1 cellular context compared by ENCODE assay signal in genomic region chr1:150551784-150552691, GRCh38.
A peak's percentile ranks its signal among the peaks of the same experiment; 100 is the strongest.
TF ChIP-seq lines count a peak whose summit lies in the region.

No MANE protein-coding gene starts in this region.

TF ChIP-seq in K562, 482 proteins besides CTCF, POLR2A, EP300 and RAD21 (continued from another document and continues in another):
- TF ChIP-seq, protein P1, sequence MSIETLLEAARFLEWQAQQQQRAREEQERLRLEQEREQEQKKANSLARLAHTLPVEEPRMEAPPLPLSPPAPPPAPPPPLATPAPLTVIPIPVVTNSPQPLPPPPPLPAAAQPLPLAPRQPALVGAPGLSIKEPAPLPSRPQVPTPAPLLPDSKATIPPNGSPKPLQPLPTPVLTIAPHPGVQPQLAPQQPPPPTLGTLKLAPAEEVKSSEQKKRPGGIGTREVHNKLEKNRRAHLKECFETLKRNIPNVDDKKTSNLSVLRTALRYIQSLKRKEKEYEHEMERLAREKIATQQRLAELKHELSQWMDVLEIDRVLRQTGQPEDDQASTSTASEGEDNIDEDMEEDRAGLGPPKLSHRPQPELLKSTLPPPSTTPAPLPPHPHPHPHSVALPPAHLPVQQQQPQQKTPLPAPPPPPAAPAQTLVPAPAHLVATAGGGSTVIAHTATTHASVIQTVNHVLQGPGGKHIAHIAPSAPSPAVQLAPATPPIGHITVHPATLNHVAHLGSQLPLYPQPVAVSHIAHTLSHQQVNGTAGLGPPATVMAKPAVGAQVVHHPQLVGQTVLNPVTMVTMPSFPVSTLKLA (conservative IDR thresholded peaks at IDR 0.05) = 0 out of 4 replicates have a peak, but pooled peaks of 1 of the 2 experiments have one; percentile 41
- TF ChIP-seq CBFA2T2 (conservative IDR thresholded peaks at IDR 0.05) (no peak), ZNF79 (CRISPR knock-in tag; IDR thresholded peaks at IDR 0.05; ENCODE audit: low read depth) (no peak), ZNF146 (CRISPR knock-in tag; IDR thresholded peaks at IDR 0.05; ENCODE audit: unreplicated experiment) (no peak), CBX8 (IDR thresholded peaks at IDR 0.05; ENCODE audit: borderline replicate concordance, extremely low read depth, low read depth, low read length, poor library complexity, severe bottlenecking) (no peak), ELK1 (CRISPR knock-in tag; IDR thresholded peaks at IDR 0.05) (no peak), CHD1 (IDR thresholded peaks at IDR 0.05; ENCODE audit: low read length) (no peak), EHMT2 (IDR thresholded peaks at IDR 0.05) (no peak), ZNF217 (CRISPR knock-in tag; IDR thresholded peaks at IDR 0.05) (no peak), NCOA4 (IDR thresholded peaks at IDR 0.05; ENCODE audit: partially characterized antibody) (no peak), SPI1 (IDR thresholded peaks at IDR 0.05; ENCODE audit: borderline replicate concordance, low read depth, low read length) (peak; percentile 90), KDM1A (IDR thresholded peaks at IDR 0.05) (peak in 1 of 2 experiments; percentile 68; a peak in 2 of 4 replicates), ZC3H8 (IDR thresholded peaks at IDR 0.05) (no peak), PPARD (CRISPR knock-in tag; IDR thresholded peaks at IDR 0.05) (no peak), MYC (IDR thresholded peaks at IDR 0.05; ENCODE audit: low read depth, low read length) (no peak), MYC (CRISPR knock-in tag; IDR thresholded peaks at IDR 0.05; ENCODE audit: borderline replicate concordance, low read depth) (no peak), MCM7 (IDR thresholded peaks at IDR 0.05) (no peak), ZNF311 (CRISPR knock-in tag; IDR thresholded peaks at IDR 0.05) (no peak), HNRNPLL (IDR thresholded peaks at IDR 0.05; ENCODE audit: low read depth, low read length, poor library complexity, severe bottlenecking) (no peak), GABPB2 (CRISPR knock-in tag; conservative IDR thresholded peaks at IDR 0.05) (no peak), YBX1 (IDR thresholded peaks at IDR 0.05) (no peak), ZMIZ1 (IDR thresholded peaks at IDR 0.05; ENCODE audit: low read depth in 2 of 2, low read length in 2 of 2) (no peak), ZNF282 (CRISPR knock-in tag; IDR thresholded peaks at IDR 0.05) (no peak), PCBP1 (IDR thresholded peaks at IDR 0.05; ENCODE audit: low read depth, low read length, poor library complexity, severe bottlenecking) (no peak), CHD4 (IDR thresholded peaks at IDR 0.05; ENCODE audit: insufficient read depth, insufficient replicate concordance, low read depth, low read length, poor library complexity, severe bottlenecking) (no peak), ZFP30 (CRISPR knock-in tag; IDR thresholded peaks at IDR 0.05; ENCODE audit: borderline replicate concordance) (no peak), ATF7 (IDR thresholded peaks at IDR 0.05) (peak; percentile 83), EWSR1 (IDR thresholded peaks at IDR 0.05; ENCODE audit: borderline replicate concordance, low read depth, partially characterized antibody) (no peak), SMAD2 (IDR thresholded peaks at IDR 0.05; ENCODE audit: low read depth, low read length) (no peak), TBL1XR1 (IDR thresholded peaks at IDR 0.05; ENCODE audit: low read length in 2 of 2) (no peak), ZNF431 (CRISPR knock-in tag; IDR thresholded peaks at IDR 0.05) (no peak), DNMT1 (IDR thresholded peaks at IDR 0.05) (no peak), FOXM1 (IDR thresholded peaks at IDR 0.05; ENCODE audit: low read depth) (no peak), FOXM1 (CRISPR knock-in tag; IDR thresholded peaks at IDR 0.05; ENCODE audit: low read depth) (no peak), ZBTB26 (CRISPR knock-in tag; IDR thresholded peaks at IDR 0.05) (no peak), CREM (IDR thresholded peaks at IDR 0.05; ENCODE audit: low read depth) (peak; percentile 87), ZBTB7A (IDR thresholded peaks at IDR 0.05; ENCODE audit: borderline replicate concordance, control insufficient read depth, low read depth, low read length) (peak; percentile 92), ZNF197 (CRISPR knock-in tag; IDR thresholded peaks at IDR 0.05; ENCODE audit: low read depth) (no peak), CSDE1 (IDR thresholded peaks at IDR 0.05) (no peak)
- TF ChIP-seq, protein P2, sequence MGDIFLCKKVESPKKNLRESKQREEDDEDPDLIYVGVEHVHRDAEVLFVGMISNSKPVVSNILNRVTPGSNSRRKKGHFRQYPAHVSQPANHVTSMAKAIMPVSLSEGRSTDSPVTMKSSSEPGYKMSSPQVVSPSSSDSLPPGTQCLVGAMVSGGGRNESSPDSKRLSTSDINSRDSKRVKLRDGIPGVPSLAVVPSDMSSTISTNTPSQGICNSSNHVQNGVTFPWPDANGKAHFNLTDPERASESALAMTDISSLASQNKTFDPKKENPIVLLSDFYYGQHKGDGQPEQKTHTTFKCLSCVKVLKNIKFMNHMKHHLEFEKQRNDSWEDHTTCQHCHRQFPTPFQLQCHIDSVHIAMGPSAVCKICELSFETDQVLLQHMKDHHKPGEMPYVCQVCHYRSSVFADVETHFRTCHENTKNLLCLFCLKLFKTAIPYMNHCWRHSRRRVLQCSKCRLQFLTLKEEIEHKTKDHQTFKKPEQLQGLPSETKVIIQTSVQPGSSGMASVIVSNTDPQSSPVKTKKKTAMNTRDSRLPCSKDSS (IDR thresholded peaks at IDR 0.05; ENCODE audit: low read depth, partially characterized antibody) = no peak
- TF ChIP-seq, protein P3, sequence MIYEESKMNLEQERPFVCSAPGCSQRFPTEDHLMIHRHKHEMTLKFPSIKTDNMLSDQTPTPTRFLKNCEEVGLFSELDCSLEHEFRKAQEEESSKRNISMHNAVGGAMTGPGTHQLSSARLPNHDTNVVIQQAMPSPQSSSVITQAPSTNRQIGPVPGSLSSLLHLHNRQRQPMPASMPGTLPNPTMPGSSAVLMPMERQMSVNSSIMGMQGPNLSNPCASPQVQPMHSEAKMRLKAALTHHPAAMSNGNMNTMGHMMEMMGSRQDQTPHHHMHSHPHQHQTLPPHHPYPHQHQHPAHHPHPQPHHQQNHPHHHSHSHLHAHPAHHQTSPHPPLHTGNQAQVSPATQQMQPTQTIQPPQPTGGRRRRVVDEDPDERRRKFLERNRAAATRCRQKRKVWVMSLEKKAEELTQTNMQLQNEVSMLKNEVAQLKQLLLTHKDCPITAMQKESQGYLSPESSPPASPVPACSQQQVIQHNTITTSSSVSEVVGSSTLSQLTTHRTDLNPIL (CRISPR knock-in tag; IDR thresholded peaks at IDR 0.05) = no peak
- TF ChIP-seq, protein P4, sequence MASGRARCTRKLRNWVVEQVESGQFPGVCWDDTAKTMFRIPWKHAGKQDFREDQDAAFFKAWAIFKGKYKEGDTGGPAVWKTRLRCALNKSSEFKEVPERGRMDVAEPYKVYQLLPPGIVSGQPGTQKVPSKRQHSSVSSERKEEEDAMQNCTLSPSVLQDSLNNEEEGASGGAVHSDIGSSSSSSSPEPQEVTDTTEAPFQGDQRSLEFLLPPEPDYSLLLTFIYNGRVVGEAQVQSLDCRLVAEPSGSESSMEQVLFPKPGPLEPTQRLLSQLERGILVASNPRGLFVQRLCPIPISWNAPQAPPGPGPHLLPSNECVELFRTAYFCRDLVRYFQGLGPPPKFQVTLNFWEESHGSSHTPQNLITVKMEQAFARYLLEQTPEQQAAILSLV (tag; IDR thresholded peaks at IDR 0.05) = peak; percentile 58; the same call in 1 of the 2 replicates
- TF ChIP-seq, protein P5, sequence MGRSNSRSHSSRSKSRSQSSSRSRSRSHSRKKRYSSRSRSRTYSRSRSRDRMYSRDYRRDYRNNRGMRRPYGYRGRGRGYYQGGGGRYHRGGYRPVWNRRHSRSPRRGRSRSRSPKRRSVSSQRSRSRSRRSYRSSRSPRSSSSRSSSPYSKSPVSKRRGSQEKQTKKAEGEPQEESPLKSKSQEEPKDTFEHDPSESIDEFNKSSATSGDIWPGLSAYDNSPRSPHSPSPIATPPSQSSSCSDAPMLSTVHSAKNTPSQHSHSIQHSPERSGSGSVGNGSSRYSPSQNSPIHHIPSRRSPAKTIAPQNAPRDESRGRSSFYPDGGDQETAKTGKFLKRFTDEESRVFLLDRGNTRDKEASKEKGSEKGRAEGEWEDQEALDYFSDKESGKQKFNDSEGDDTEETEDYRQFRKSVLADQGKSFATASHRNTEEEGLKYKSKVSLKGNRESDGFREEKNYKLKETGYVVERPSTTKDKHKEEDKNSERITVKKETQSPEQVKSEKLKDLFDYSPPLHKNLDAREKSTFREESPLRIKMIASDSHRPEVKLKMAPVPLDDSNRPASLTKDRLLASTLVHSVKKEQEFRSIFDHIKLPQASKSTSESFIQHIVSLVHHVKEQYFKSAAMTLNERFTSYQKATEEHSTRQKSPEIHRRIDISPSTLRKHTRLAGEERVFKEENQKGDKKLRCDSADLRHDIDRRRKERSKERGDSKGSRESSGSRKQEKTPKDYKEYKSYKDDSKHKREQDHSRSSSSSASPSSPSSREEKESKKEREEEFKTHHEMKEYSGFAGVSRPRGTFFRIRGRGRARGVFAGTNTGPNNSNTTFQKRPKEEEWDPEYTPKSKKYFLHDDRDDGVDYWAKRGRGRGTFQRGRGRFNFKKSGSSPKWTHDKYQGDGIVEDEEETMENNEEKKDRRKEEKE (IDR thresholded peaks at IDR 0.05; ENCODE audit: borderline replicate concordance in 1 of 2, control insufficient read depth in 1 of 2, low read depth in 2 of 2, low read length in 1 of 2) = no peak
